Comparison of ENCODE assay signal across 10 cellular contexts in the genomic region with DNA sequence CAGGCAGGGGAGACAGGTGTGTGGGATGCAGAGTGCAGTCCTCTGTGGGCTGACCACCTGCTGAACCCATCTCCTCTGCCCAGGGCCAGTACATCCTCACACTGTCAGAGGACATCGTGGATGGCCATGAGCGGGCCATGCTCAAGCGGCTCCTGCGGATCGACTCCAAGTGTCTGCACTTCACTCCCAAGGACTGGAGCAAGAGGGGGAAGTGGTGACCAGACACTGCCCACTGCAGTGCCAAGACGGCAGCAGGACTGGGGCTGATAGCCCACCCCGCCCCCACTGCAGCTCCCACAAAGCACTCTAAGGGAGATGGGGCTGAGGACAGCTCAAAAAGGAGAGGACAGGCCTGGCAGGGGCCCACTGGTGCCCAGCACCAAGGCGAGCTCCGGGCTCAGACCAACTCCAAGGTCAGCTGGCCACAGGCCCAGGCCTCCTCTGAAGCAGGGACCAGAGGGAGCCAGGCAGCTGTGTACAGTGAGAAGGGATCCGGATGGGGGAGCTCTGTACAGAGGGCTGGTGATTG. TPM values are rescaled to one million over a fixed set of nuclear protein-coding genes. Genes with fewer than 3 reads are reported as not detected.
A peak's percentile ranks its signal among the peaks of the same experiment; 100 is the strongest.
DNase-seq lines count a peak whose midpoint lies in the region; ATAC-seq and TF ChIP-seq lines count a peak whose summit lies in the region.
"Had no signal": no experiment of that assay in that cellular context is flagged by ENCODE, and none has a peak within 500 bp of the region (broad histone marks: within the 10 kb centered on the region; RNA-seq: fewer than 3 reads in every experiment).

No MANE protein-coding gene starts in this region.

- H3K4me1 ChIP-seq in upper lobe of left lung: peaks cover 18 to 24% (median 20%) of the 10 kb centered on the region in 4 donors

- no peaks in the 10 kb centered on the region for H3K27me3 ChIP-seq in upper lobe of left lung

- no peak for DNase-seq in activated naive CD4-positive, alpha-beta T cell treated with anti-CD3 and anti-CD28 coated beads, Interleukin-2, amount 10 ng/mL, durations not matched to agents 7 days and 5 days
- DNase-seq in activated naive CD4-positive, alpha-beta T cell treated with Interleukin-2 at 50 U/mL for 16 hours: no peak
- DNase-seq in activated naive CD8-positive, alpha-beta T cell treated with anti-CD3 and anti-CD28 coated beads, Interleukin-2, amount 10 ng/mL, durations not matched to agents 7 days and 5 days: no peak
- DNase-seq in immature natural killer cell (no peak), upper lobe of left lung (peak in 1 of 2 donors; percentile 45), NCI-H1436 (lab: John Stamatoyannopoulos, UW) (no peak)
- DNase-seq: GDM1, NCI-H345 had no signal

- 61 to 82% methylated on average over 7 to 10 of the region's 10 CpGs for WGBS in upper lobe of left lung, 2 donors

- peaks cover 46% of the 10 kb centered on the region for H3K4me1 Mint-ChIP-seq in activated naive CD4-positive, alpha-beta T cell treated with anti-CD3 and anti-CD28 coated beads, Interleukin-2, amount 10 ng/mL, durations not matched to agents 7 days and 5 days
- H3K4me1 Mint-ChIP-seq in activated naive CD8-positive, alpha-beta T cell treated with anti-CD3 and anti-CD28 coated beads, Interleukin-2, amount 10 ng/mL, durations not matched to agents 7 days and 5 days: peaks cover 22% of the 10 kb centered on the region
- H3K4me1 Mint-ChIP-seq in immature natural killer cell: peaks cover 30 to 33% of the 10 kb centered on the region in 2 donors

- no peaks in the 10 kb centered on the region for H3K9me3 Mint-ChIP-seq in activated naive CD4-positive, alpha-beta T cell treated with anti-CD3 and anti-CD28 coated beads, Interleukin-2, amount 10 ng/mL, durations not matched to agents 7 days and 5 days
- H3K9me3 Mint-ChIP-seq in activated naive CD8-positive, alpha-beta T cell treated with anti-CD3 and anti-CD28 coated beads, Interleukin-2, amount 10 ng/mL, durations not matched to agents 7 days and 5 days: no peaks in the 10 kb centered on the region
- no peaks in the 10 kb centered on the region for H3K9me3 Mint-ChIP-seq in immature natural killer cell

- H3K27me3 Mint-ChIP-seq in activated naive CD4-positive, alpha-beta T cell treated with anti-CD3 and anti-CD28 coated beads, Interleukin-2, amount 10 ng/mL, durations not matched to agents 7 days and 5 days: peaks cover 7% of the 10 kb centered on the region
- peaks cover 2% of the 10 kb centered on the region for H3K27me3 Mint-ChIP-seq in activated naive CD8-positive, alpha-beta T cell treated with anti-CD3 and anti-CD28 coated beads, Interleukin-2, amount 10 ng/mL, durations not matched to agents 7 days and 5 days
- peaks cover 0 to 14% (median 0%) of the 10 kb centered on the region in 3 donors for H3K27me3 Mint-ChIP-seq in immature natural killer cell (ENCODE audit: low read depth in 3 of 3)

- H3K36me3 Mint-ChIP-seq in activated naive CD4-positive, alpha-beta T cell treated with anti-CD3 and anti-CD28 coated beads, Interleukin-2, amount 10 ng/mL, durations not matched to agents 7 days and 5 days: peaks cover 44% of the 10 kb centered on the region
- peaks cover 20% of the 10 kb centered on the region for H3K36me3 Mint-ChIP-seq in activated naive CD8-positive, alpha-beta T cell treated with anti-CD3 and anti-CD28 coated beads, Interleukin-2, amount 10 ng/mL, durations not matched to agents 7 days and 5 days
- peaks cover 12 to 29% (median 13%) of the 10 kb centered on the region in 3 donors for H3K36me3 Mint-ChIP-seq in immature natural killer cell

- H3K36me3 ChIP-seq in upper lobe of left lung: peaks cover 41 to 58% (median 55%) of the 10 kb centered on the region in 4 donors

- peak overlapping the region; percentile 93 for H3K4me3 Mint-ChIP-seq in activated naive CD4-positive, alpha-beta T cell treated with anti-CD3 and anti-CD28 coated beads, Interleukin-2, amount 10 ng/mL, durations not matched to agents 7 days and 5 days
- H3K4me3 Mint-ChIP-seq in activated naive CD8-positive, alpha-beta T cell treated with anti-CD3 and anti-CD28 coated beads, Interleukin-2, amount 10 ng/mL, durations not matched to agents 7 days and 5 days: peak overlapping the region; percentile 95
- H3K4me3 Mint-ChIP-seq in immature natural killer cell: peak overlapping the region; percentile 42 to 92 (median 89)

- H3K9me3 ChIP-seq in upper lobe of left lung: no peaks in the 10 kb centered on the region

- no peak for TF ChIP-seq EP300 in upper lobe of left lung (IDR thresholded peaks at IDR 0.05)

- peak overlapping the region; percentile 28 for H3K27ac Mint-ChIP-seq in activated naive CD4-positive, alpha-beta T cell treated with anti-CD3 and anti-CD28 coated beads, Interleukin-2, amount 10 ng/mL, durations not matched to agents 7 days and 5 days
- peak overlapping the region; percentile 89 for H3K27ac Mint-ChIP-seq in activated naive CD8-positive, alpha-beta T cell treated with anti-CD3 and anti-CD28 coated beads, Interleukin-2, amount 10 ng/mL, durations not matched to agents 7 days and 5 days
- peak overlapping the region in 3 of 6 donors; percentile 8 to 86 (median 39) for H3K27ac Mint-ChIP-seq in immature natural killer cell

- no peak for ATAC-seq in activated naive CD8-positive, alpha-beta T cell treated with anti-CD3 and anti-CD28 coated beads, Interleukin-2, amount 10 ng/mL, durations not matched to agents 7 days and 5 days (ENCODE audit: low read depth)
- ATAC-seq in upper lobe of left lung (ENCODE audit: low FRiP score in 2 of 2) (no peak), HG03457 (IDR thresholded peaks at IDR 0.05; ENCODE audit: unreplicated experiment) (no peak), GM21619 (IDR thresholded peaks at IDR 0.05; ENCODE audit: unreplicated experiment) (no peak)

- peak overlapping the region in 2 of 4 donors; percentile 89 to 94 for H3K27ac ChIP-seq in upper lobe of left lung

- POLR2A ChIA-PET in activated naive CD8-positive, alpha-beta T cell treated with anti-CD3 and anti-CD28 coated beads, Interleukin-2, amount 10 ng/mL, durations not matched to agents 7 days and 5 days (lab: Charles Lee): interaction anchor here (0.6 to 2.7 kb wide), 5 partner anchors 7 to 579 kb away, joined by 3 to 36 read pairs (median 7); a partner anchor contains a TSS

- peak overlapping the region in 3 of 4 donors; percentile 76 to 98 (median 88) for H3K4me3 ChIP-seq in upper lobe of left lung

- TF ChIP-seq CTCF in upper lobe of left lung (IDR thresholded peaks at IDR 0.05): no peak

- CTCF ChIA-PET in activated naive CD4-positive, alpha-beta T cell treated with anti-CD3 and anti-CD28 coated beads, Interleukin-2, amount 10 ng/mL, durations not matched to agents 7 days and 5 days (lab: Charles Lee): interaction anchor here (0.6 to 3.1 kb wide), 5 partner anchors 10 to 173 kb away, joined by 3 to 13 read pairs (median 5); no protein-coding TSS in a partner anchor

- TF ChIP-seq POLR2A in upper lobe of left lung (IDR thresholded peaks at IDR 0.05): no peak

RNA-seq across cellular contexts. Expression of a gene that starts 1.6 kb away (rescaled TPM):
- total RNA-seq in activated naive CD8-positive, alpha-beta T cell treated with anti-CD3 and anti-CD28 coated beads, Interleukin-2, amount 10 ng/mL, durations not matched to agents 7 days and 5 days: 10 to 100 TPM; 74.8 to 84.2 TPM
- 100 to 1,000 TPM in 2 of 3 donors, 10 to 100 TPM in 1; 37.4 to 160 (median 124) TPM for polyA plus RNA-seq in immature natural killer cell
- total RNA-seq in upper lobe of left lung: 10 to 100 TPM; 35.0 to 81.7 (median 49.1) TPM

RNA-seq across cellular contexts. Expression of a gene that starts 7.0 kb away (rescaled TPM):
- total RNA-seq in activated naive CD8-positive, alpha-beta T cell treated with anti-CD3 and anti-CD28 coated beads, Interleukin-2, amount 10 ng/mL, durations not matched to agents 7 days and 5 days: 10 to 100 TPM; 75.6 to 82.6 TPM
- 10 to 100 TPM; 41.8 to 49.4 (median 47.7) TPM for polyA plus RNA-seq in immature natural killer cell
- total RNA-seq in upper lobe of left lung: 100 to 1,000 TPM in 1 of 6 donors, 10 to 100 TPM in 5; 44.0 to 102 (median 88.4) TPM

RNA-seq across cellular contexts. Expression of a gene that starts 56.3 kb away (rescaled TPM):
- total RNA-seq in activated naive CD8-positive, alpha-beta T cell treated with anti-CD3 and anti-CD28 coated beads, Interleukin-2, amount 10 ng/mL, durations not matched to agents 7 days and 5 days: 100 to 1,000 TPM; 112 to 117 TPM
- polyA plus RNA-seq in immature natural killer cell: 10 to 100 TPM; 38.5 to 88.4 (median 41.8) TPM
- total RNA-seq in upper lobe of left lung: 10 to 100 TPM; 42.9 to 86.8 (median 58.7) TPM
